In genomic region chr5:31378838-31379237, GRCh38 we compare ENCODE assay signal across 1 cellular context.
TF ChIP-seq lines count a peak whose summit lies in the region.

No MANE protein-coding gene starts in this region.

TF ChIP-seq in K562, 482 proteins besides CTCF, POLR2A, EP300 and RAD21 (continued from another document):
- 0 out of 2 replicates have a peak, but pooled peaks have one; percentile 21 for TF ChIP-seq VEZF1 (CRISPR knock-in tag; IDR thresholded peaks at IDR 0.05)
- peak; percentile 83 for TF ChIP-seq CEBPG (CRISPR knock-in tag; IDR thresholded peaks at IDR 0.05)
- TF ChIP-seq CEBPG (tag; conservative IDR thresholded peaks at IDR 0.05 in 1 of 2, IDR thresholded peaks at IDR 0.05 in 1 of 2), result peak in 1 of 2 experiments; percentile 58; a peak in 2 of 4 replicates
- TF ChIP-seq CEBPB (tag; IDR thresholded peaks at IDR 0.05), result peak; percentile 62
- TF ChIP-seq ZFP1 (CRISPR knock-in tag; IDR thresholded peaks at IDR 0.05), result no peak
